In genomic region chr11:76143274-76143673, GRCh38 we compare ENCODE assay signal across 1 cellular context.
TF ChIP-seq lines count a peak whose summit lies in the region.

No MANE protein-coding gene starts in this region.

TF ChIP-seq in GM23338, 12 proteins besides CTCF, POLR2A, EP300 and RAD21 (continued from another document):
- TF ChIP-seq ZNF462 (CRISPR knock-in tag; IDR thresholded peaks at IDR 0.05) (no peak), ZNF114 (CRISPR knock-in tag; IDR thresholded peaks at IDR 0.05) (no peak), CREB1 (CRISPR knock-in tag; IDR thresholded peaks at IDR 0.05; ENCODE audit: low read depth) (no peak), REST (IDR thresholded peaks at IDR 0.05; ENCODE audit: unreplicated experiment) (no peak)
